ENCODE assay signal across 25 cellular contexts in genomic region chr20:42181064-42181463, GRCh38.
"Had no signal": no experiment of that assay in that cellular context is flagged by ENCODE, and none has a peak within 500 bp of the region (broad histone marks: within the 10 kb centered on the region; RNA-seq: fewer than 3 reads in every experiment).

No MANE protein-coding gene starts in this region.

- H3K9me3 ChIP-seq: adrenal gland, body of pancreas, colonic mucosa, gastroesophageal sphincter, left ventricle myocardium inferior, neutrophil, right lobe of liver, testis, transverse colon had no signal

- H3K27me3 ChIP-seq: adrenal gland, body of pancreas, cardiac muscle cell, colonic mucosa, hepatocyte, neutrophil, right lobe of liver, testis, transverse colon had no signal

- H3K4me2 ChIP-seq: hepatocyte had no signal

- H3K4me1 ChIP-seq: adrenal gland, body of pancreas, colonic mucosa, gastroesophageal sphincter, left ventricle myocardium inferior, right lobe of liver, testis, transverse colon had no signal

- H3K36me3 ChIP-seq: adrenal gland, cardiac muscle cell, colonic mucosa, gastroesophageal sphincter, left ventricle myocardium inferior, neutrophil, right lobe of liver, transverse colon had no signal

- H3K27ac ChIP-seq: adrenal gland, body of pancreas, cardiac muscle cell, colonic mucosa, gastroesophageal sphincter, hepatocyte, left ventricle myocardium inferior, neutrophil, right lobe of liver, testis, transverse colon had no signal

- H2AFZ ChIP-seq: hepatocyte had no signal

- H3K79me2 ChIP-seq: hepatocyte had no signal

- H3K4me3 ChIP-seq: adrenal gland, body of pancreas, cardiac muscle cell, colonic mucosa, gastroesophageal sphincter, hepatocyte, left ventricle myocardium inferior, lung, right lobe of liver, testis, transverse colon had no signal

- DNase-seq: activated CD4-positive, alpha-beta T cell treated with anti-CD3 and anti-CD28 coated beads for 48 hours; activated CD4-positive, alpha-beta T cell treated with anti-CD3 and anti-CD28 coated beads, Interleukin-2, amount 50 U/mL, for 48 hours; activated CD8-positive, alpha-beta memory T cell treated with anti-CD3 and anti-CD28 coated beads for 24 hours; activated effector memory CD4-positive, alpha-beta T cell treated with Interleukin-2 at 50 U/mL for 16 hours; activated naive CD4-positive, alpha-beta T cell treated with Interleukin-2 at 50 U/mL for 16 hours; activated naive CD8-positive, alpha-beta T cell treated with anti-CD3 and anti-CD28 coated beads for 36 hours; adrenal gland; aorta; body of pancreas; cerebellar nuclear complex; colonic mucosa; effector CD8-positive, alpha-beta T cell; islet precursor cell; left ventricle myocardium inferior; right lobe of liver; stimulated activated CD4-positive, alpha-beta T cell treated with anti-CD3 and anti-CD28 coated beads, Interleukin-2, amount 100 ng/mL, for 48 hours; stimulated activated naive CD8-positive, alpha-beta T cell treated with anti-CD3 and anti-CD28 coated beads, Interleukin-15, Interleukin-2, amounts not matched to agents 100 U/mL and 50 U/mL, for 24 hours; testis; transverse colon had no signal

- ATAC-seq: activated CD4-positive, CD25-positive, alpha-beta regulatory T cell treated with anti-CD3 and anti-CD28 coated beads, Interleukin-2, amount 50 U/mL, for 24 hours; body of pancreas; gastroesophageal sphincter; right lobe of liver; stimulated activated naive CD8-positive, alpha-beta T cell treated with anti-CD3 and anti-CD28 coated beads, Interleukin-15, Interleukin-2, amounts not matched to agents 100 U/mL and 50 U/mL, for 24 hours had no signal
